ENCODE assay signal across 19 cellular contexts in the genomic region with DNA sequence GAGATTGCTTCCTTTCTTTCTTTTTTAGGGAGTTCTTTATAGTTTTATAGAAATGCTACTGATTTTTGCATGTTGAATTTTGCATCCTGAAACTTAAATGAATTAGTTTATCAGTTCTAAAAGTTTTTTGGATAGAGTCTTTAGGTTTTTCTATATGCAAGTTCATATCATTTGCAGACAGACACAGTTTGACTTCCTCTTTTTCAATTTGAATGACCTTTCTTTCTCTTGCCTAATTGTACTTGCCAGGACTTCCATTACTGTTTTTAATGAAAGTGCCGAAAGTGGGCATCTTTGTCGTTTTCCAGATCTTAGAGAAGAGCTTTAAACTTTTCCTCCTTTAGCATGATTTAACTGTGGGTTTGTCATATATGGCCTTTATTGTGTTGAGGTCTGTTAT.
"Had no signal": no experiment of that assay in that cellular context is flagged by ENCODE, and none has a peak within 500 bp of the region (broad histone marks: within the 10 kb centered on the region; RNA-seq: fewer than 3 reads in every experiment).

No MANE protein-coding gene starts in this region.

- H3K4me3 Mint-ChIP-seq: activated CD4-positive, alpha-beta T cell treated with anti-CD3 and anti-CD28 coated beads, Interleukin-2, amount 10 ng/mL, durations not matched to agents 7 days and 5 days; activated naive CD8-positive, alpha-beta T cell treated with anti-CD3 and anti-CD28 coated beads, Interleukin-2, amount 10 ng/mL, durations not matched to agents 7 days and 5 days; activated T-helper 1 cell treated with anti-CD3 and anti-CD28 coated beads, Interleukin-12 subunit alpha, Interleukin-12 subunit beta, Interleukin-2, Interleukin-4 antibody, amounts not matched to agents 30 ng/mL and 10 ng/mL and 1 ng/mL, durations not matched to agents 14 hours and 24 hours and 36 hours; central memory CD8-positive, alpha-beta T cell; natural killer cell had no signal

- DNase-seq: activated CD4-positive, alpha-beta T cell treated with anti-CD3 and anti-CD28 coated beads, Interleukin-2, amount 10 ng/mL, durations not matched to agents 7 days and 5 days; activated CD8-positive, alpha-beta memory T cell treated with anti-CD3 and anti-CD28 coated beads, Interleukin-2, amount 50 U/mL, for 48 hours; activated naive CD4-positive, alpha-beta T cell; activated naive CD8-positive, alpha-beta T cell treated with anti-CD3 and anti-CD28 coated beads, Interleukin-2, amount 10 ng/mL, durations not matched to agents 7 days and 5 days; brain microvascular endothelial cell; effector CD4-positive, alpha-beta T cell; foreskin fibroblast; kidney glomerular epithelial cell; mesenchymal stem cell; natural killer cell; nucleus accumbens; posterior cingulate gyrus; stimulated activated CD4-positive, alpha-beta T cell treated with anti-CD3 and anti-CD28 coated beads, Interleukin-15, amount 100 ng/mL, for 24 hours; stimulated activated CD4-positive, alpha-beta T cell treated with anti-CD3 and anti-CD28 coated beads, Interleukin-4, amount 100 ng/mL, for 1 hour; stimulated activated naive CD4-positive, alpha-beta T cell treated with Interleukin-2 at 50 U/mL for 16 hours; substantia nigra; uterus had no signal

- H3K4me1 Mint-ChIP-seq: central memory CD8-positive, alpha-beta T cell had no signal

- H3K27ac Mint-ChIP-seq: activated CD4-positive, alpha-beta T cell treated with anti-CD3 and anti-CD28 coated beads, Interleukin-2, amount 10 ng/mL, durations not matched to agents 7 days and 5 days; activated naive CD8-positive, alpha-beta T cell treated with anti-CD3 and anti-CD28 coated beads, Interleukin-2, amount 10 ng/mL, durations not matched to agents 7 days and 5 days; activated T-helper 1 cell treated with anti-CD3 and anti-CD28 coated beads, Interleukin-12 subunit alpha, Interleukin-12 subunit beta, Interleukin-2, Interleukin-4 antibody, amounts not matched to agents 30 ng/mL and 10 ng/mL and 1 ng/mL, durations not matched to agents 14 hours and 24 hours and 36 hours; natural killer cell had no signal

- ATAC-seq: natural killer cell had no signal
